ENCODE assay signal across 1 cellular context in genomic region chr11:19405966-19406365, GRCh38.
TF ChIP-seq lines count a peak whose summit lies in the region.

No MANE protein-coding gene starts in this region.

TF ChIP-seq in GM12878, 131 proteins besides CTCF, POLR2A, EP300 and RAD21 (continued from another document):
- TF ChIP-seq NKRF (conservative IDR thresholded peaks at IDR 0.05) (no peak), RAD51 (IDR thresholded peaks at IDR 0.05) (no peak), TAF1 (IDR thresholded peaks at IDR 0.05; ENCODE audit: borderline replicate concordance, low read depth, low read length) (no peak), IRF5 (IDR thresholded peaks at IDR 0.05; ENCODE audit: borderline replicate concordance) (no peak), FOXM1 (IDR thresholded peaks at IDR 0.05; ENCODE audit: low read depth, low read length) (no peak), RELB (IDR thresholded peaks at IDR 0.05; ENCODE audit: low read depth) (no peak), MLLT1 (IDR thresholded peaks at IDR 0.05) (no peak), BHLHE40 (IDR thresholded peaks at IDR 0.05; ENCODE audit: borderline replicate concordance in 1 of 2, low read depth in 2 of 2, low read length in 1 of 2) (no peak), TBL1XR1 (IDR thresholded peaks at IDR 0.05; ENCODE audit: low read depth, low read length) (no peak), GABPA (IDR thresholded peaks at IDR 0.05; ENCODE audit: low read depth) (no peak), USF1 (IDR thresholded peaks at IDR 0.05; ENCODE audit: borderline replicate concordance, extremely low read length, insufficient read depth, low read depth, low read length) (no peak), SREBF1 (IDR thresholded peaks at IDR 0.05; ENCODE audit: low read length) (no peak), POLR2AphosphoS5 (IDR thresholded peaks at IDR 0.05; ENCODE audit: low read length) (no peak), HDAC2 (IDR thresholded peaks at IDR 0.05) (no peak), NR2F1 (conservative IDR thresholded peaks at IDR 0.05) (no peak), EZH2 (IDR thresholded peaks at IDR 0.05; ENCODE audit: borderline replicate concordance, control insufficient read depth, low read depth, low read length) (no peak)
- TF ChIP-seq, protein P1, sequence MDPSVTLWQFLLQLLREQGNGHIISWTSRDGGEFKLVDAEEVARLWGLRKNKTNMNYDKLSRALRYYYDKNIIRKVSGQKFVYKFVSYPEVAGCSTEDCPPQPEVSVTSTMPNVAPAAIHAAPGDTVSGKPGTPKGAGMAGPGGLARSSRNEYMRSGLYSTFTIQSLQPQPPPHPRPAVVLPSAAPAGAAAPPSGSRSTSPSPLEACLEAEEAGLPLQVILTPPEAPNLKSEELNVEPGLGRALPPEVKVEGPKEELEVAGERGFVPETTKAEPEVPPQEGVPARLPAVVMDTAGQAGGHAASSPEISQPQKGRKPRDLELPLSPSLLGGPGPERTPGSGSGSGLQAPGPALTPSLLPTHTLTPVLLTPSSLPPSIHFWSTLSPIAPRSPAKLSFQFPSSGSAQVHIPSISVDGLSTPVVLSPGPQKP (IDR thresholded peaks at IDR 0.05; ENCODE audit: low read depth, low read length): no peak
TF ChIP-seq in GM12878: peak in this region for 0.
